1 cellular context compared by ENCODE assay signal in the genomic region with DNA sequence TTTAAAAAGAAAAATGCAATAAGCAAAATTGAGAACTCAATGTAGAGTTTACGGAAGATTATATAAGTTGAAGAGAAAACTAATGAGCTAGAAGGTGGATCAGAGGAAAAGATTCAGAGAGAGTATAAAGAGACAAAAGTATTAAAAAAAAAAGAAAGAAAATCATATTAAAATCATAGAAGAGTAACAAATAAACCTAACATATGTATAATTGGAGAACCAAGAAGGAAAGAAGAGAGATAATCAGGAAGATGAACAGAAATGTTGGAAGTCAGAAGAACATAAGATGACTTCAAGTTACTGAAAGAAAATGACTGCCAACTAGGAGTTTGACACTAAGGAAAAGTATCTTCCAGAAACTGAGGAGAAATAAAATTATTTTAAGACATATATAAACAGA.
A peak's percentile ranks its signal among the peaks of the same experiment; 100 is the strongest.
TF ChIP-seq lines count a peak whose summit lies in the region.

No MANE protein-coding gene starts in this region.

TF ChIP-seq in K562, 482 proteins besides CTCF, POLR2A, EP300 and RAD21 (continued from another document):
- peak; percentile 92; the same call in 1 of the 2 replicates for TF ChIP-seq TRIM28 (IDR thresholded peaks at IDR 0.05)
